In the genomic region with DNA sequence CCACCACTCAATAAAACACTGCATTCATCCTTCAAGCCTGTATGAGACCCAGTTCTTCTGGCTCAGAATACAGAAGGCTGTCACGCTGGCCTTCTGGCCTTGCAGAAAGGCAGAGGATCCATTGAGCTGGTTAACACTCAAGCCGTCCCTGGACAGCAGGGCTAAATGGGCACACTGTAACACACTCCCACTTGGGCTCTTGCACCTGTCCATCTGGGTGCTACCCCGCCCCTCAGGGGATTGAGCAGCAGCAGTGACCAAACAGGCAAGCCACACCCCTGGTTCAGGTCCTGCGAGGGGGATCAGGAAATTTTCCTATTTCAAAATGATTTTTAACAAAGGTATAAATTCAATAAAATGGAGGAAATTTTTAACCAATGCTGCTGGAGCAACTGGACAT, we compare ENCODE assay signal across 9 cellular contexts.
"Had no signal": no experiment of that assay in that cellular context is flagged by ENCODE, and none has a peak within 500 bp of the region (broad histone marks: within the 10 kb centered on the region; RNA-seq: fewer than 3 reads in every experiment).

No MANE protein-coding gene starts in this region.

- H3K4me3 ChIP-seq: HAP-1, K562 had no signal

- H3K4me1 ChIP-seq: HAP-1 had no signal

- DNase-seq: GOT3, HFFc6, IMR-90, KG1 had no signal

- H3K4me3 Mint-ChIP-seq: HFFc6 had no signal

- H3K27ac Mint-ChIP-seq: HFFc6 had no signal

- FAIRE-seq: H54, HTR-8/SVneo, K562 had no signal

- H3K36me3 ChIP-seq: HAP-1 had no signal

- ATAC-seq: HCT116, K562 had no signal

- H3K9me3 ChIP-seq: HAP-1 had no signal
